Comparison of ENCODE assay signal across 21 cellular contexts in genomic region chr17:48643697-48644012, GRCh38. TPM values are rescaled to one million over a fixed set of nuclear protein-coding genes. Genes with fewer than 3 reads are reported as not detected.
A peak's percentile ranks its signal among the peaks of the same experiment; 100 is the strongest.
DNase-seq lines count a peak whose midpoint lies in the region; ATAC-seq and TF ChIP-seq lines count a peak whose summit lies in the region.
"Had no signal": no experiment of that assay in that cellular context is flagged by ENCODE, and none has a peak within 500 bp of the region (broad histone marks: within the 10 kb centered on the region; RNA-seq: fewer than 3 reads in every experiment).

No MANE protein-coding gene starts in this region.

- H3K4me3 ChIP-seq in Loucy (ENCODE audit: low read length, poor library complexity, severe bottlenecking) (peak overlapping the region; percentile 89), mesendoderm (ENCODE audit: low read length) (no peak overlapping the region), smooth muscle cell (peak overlapping the region; percentile 55), coronary artery (no peak overlapping the region)
- H3K4me3 ChIP-seq: BLaER1 treated with 17β-estradiol and CSF1 and Interleukin-3, amounts not matched to agents 10 nM and 100 nM had no signal

- H4K8ac ChIP-seq in mesendoderm (ENCODE audit: low read depth, low read length): no peak overlapping the region

- H3K18ac ChIP-seq in mesendoderm (ENCODE audit: low read length): no peak overlapping the region

- H3K9me3 ChIP-seq in Loucy (ENCODE audit: insufficient read depth, low read depth, low read length) (no peaks in the 10 kb centered on the region), smooth muscle cell (replicated peaks; ENCODE audit: low read depth) (no peaks in the 10 kb centered on the region)
- H3K9me3 ChIP-seq: Caco-2 had no signal

- H3K4me1 ChIP-seq in Loucy (ENCODE audit: insufficient read depth, low read length, poor library complexity, severe bottlenecking) (peaks cover 70% of the 10 kb centered on the region), mesendoderm (ENCODE audit: control insufficient read depth, low read depth, low read length) (peaks cover 6% of the 10 kb centered on the region), smooth muscle cell (ENCODE audit: low read depth) (peaks cover 7% of the 10 kb centered on the region)

- no peaks in the 10 kb centered on the region for H3K9me2 ChIP-seq in Loucy (replicated peaks; ENCODE audit: low read depth, low read length)

- H3K27ac ChIP-seq in mesendoderm (ENCODE audit: low read depth, low read length) (no peak overlapping the region), smooth muscle cell (ENCODE audit: low read depth) (peak overlapping the region; percentile 92), coronary artery (no peak overlapping the region)
- H3K27ac ChIP-seq: BLaER1 treated with 17β-estradiol and CSF1 and Interleukin-3, amounts not matched to agents 10 nM and 100 nM; HL-60; KMS-11 had no signal

- peaks cover 39% of the 10 kb centered on the region for H4K20me1 ChIP-seq in Loucy (ENCODE audit: insufficient read depth, low read length, poor library complexity, severe bottlenecking)
- peaks cover 4% of the 10 kb centered on the region for H4K20me1 ChIP-seq in smooth muscle cell (ENCODE audit: low read depth)

- peak overlapping the region; percentile 98 for H3K9ac ChIP-seq in Loucy (ENCODE audit: low read depth, low read length, poor library complexity, severe bottlenecking)
- H3K9ac ChIP-seq in mesendoderm (ENCODE audit: low read length): no peak overlapping the region
- peak overlapping the region; percentile 10 for H3K9ac ChIP-seq in smooth muscle cell (ENCODE audit: low read depth)
- H3K9ac ChIP-seq: BLaER1 treated with 17β-estradiol and CSF1 and Interleukin-3, amounts not matched to agents 10 nM and 100 nM; KMS-11 had no signal

- H3K4me2 ChIP-seq in Loucy (ENCODE audit: low read depth, low read length, poor library complexity, severe bottlenecking) (peak overlapping the region; percentile 95), mesendoderm (ENCODE audit: low read length) (no peak overlapping the region), smooth muscle cell (peak overlapping the region; percentile 92)
- H3K4me2 ChIP-seq: BLaER1 treated with 17β-estradiol and CSF1 and Interleukin-3, amounts not matched to agents 10 nM and 100 nM; KMS-11 had no signal

- no peak overlapping the region for H2BK15ac ChIP-seq in mesendoderm (replicated peaks; ENCODE audit: low read depth)

- DNase-seq in GM13977 (ENCODE audit: low spot score) (peak; percentile 9), mesendoderm (no peak), smooth muscle cell (lab: John Stamatoyannopoulos, UW; ENCODE audit: unreplicated experiment) (no peak), coronary artery (ENCODE audit: low spot score) (no peak), NCI-H1105 treated with DMSO at 0.1 percent for 48 hours (lab: John Stamatoyannopoulos, UW) (no peak)
- DNase-seq: CD4-positive, alpha-beta memory T cell; DMS 273 treated with DMSO at 0.1 percent for 48 hours; DMS79 treated with DMSO at 0.1 percent for 48 hours; H9; NCI-H1417 treated with DMSO at 0.1 percent for 48 hours; NCI-H187; NCI-H446; NCI-H526 treated with DMSO at 0.1 percent for 48 hours; Right ventricle myocardium superior had no signal

- H3K79me2 ChIP-seq in Loucy (ENCODE audit: insufficient read depth, low read length) (peaks cover 100% of the 10 kb centered on the region), mesendoderm (ENCODE audit: control insufficient read depth, insufficient read depth, low read length) (peaks cover 1% of the 10 kb centered on the region), smooth muscle cell (ENCODE audit: low read depth) (peaks cover 92% of the 10 kb centered on the region)

- no peak overlapping the region for H2BK120ac ChIP-seq in mesendoderm (ENCODE audit: low read depth, low read length)

- no peaks in the 10 kb centered on the region for H3K36me3 ChIP-seq in Loucy (ENCODE audit: insufficient read depth, low read length)
- H3K36me3 ChIP-seq in mesendoderm (ENCODE audit: control insufficient read depth, insufficient read depth, low read length): no peaks in the 10 kb centered on the region
- no peaks in the 10 kb centered on the region for H3K36me3 ChIP-seq in smooth muscle cell (ENCODE audit: low read depth)
- H3K36me3 ChIP-seq: BLaER1 treated with 17β-estradiol and CSF1 and Interleukin-3, amounts not matched to agents 10 nM and 100 nM had no signal

- in situ Hi-C loops in GM13977 (cut with MboI; ENCODE audit: low pct_unique_long_range_greater_than_20kb, low sequenced_read_pairs, unreplicated experiment): no loop called here

- no peak overlapping the region for H2BK5ac ChIP-seq in mesendoderm (ENCODE audit: low read length)

- no peak overlapping the region for H2AFZ ChIP-seq in Loucy (ENCODE audit: low read length)
- no peak overlapping the region for H2AFZ ChIP-seq in smooth muscle cell (ENCODE audit: low read depth)

- H2AK5ac ChIP-seq in mesendoderm (ENCODE audit: low read length): no peak overlapping the region

- peak overlapping the region; percentile 52 for H3K56ac ChIP-seq in mesendoderm (ENCODE audit: low read length)

- H3F3A ChIP-seq in Loucy (ENCODE audit: low read depth) (no peaks in the 10 kb centered on the region), smooth muscle cell (ENCODE audit: low read depth) (peaks cover 36% of the 10 kb centered on the region)

- peaks cover 32% of the 10 kb centered on the region for H3K27me3 ChIP-seq in Loucy (ENCODE audit: insufficient read depth, low read length, poor library complexity, severe bottlenecking)
- peaks cover 64% of the 10 kb centered on the region for H3K27me3 ChIP-seq in mesendoderm (ENCODE audit: insufficient read depth, low read length, poor library complexity)
- H3K27me3 ChIP-seq in smooth muscle cell (ENCODE audit: low read depth): no peaks in the 10 kb centered on the region

- ATAC-seq in GM21390 (IDR thresholded peaks at IDR 0.05; ENCODE audit: unreplicated experiment): no peak

- no peak overlapping the region for H4K5ac ChIP-seq in mesendoderm (ENCODE audit: low read length)

- TF ChIP-seq CTCF in GM13977 (IDR thresholded peaks at IDR 0.05; ENCODE audit: extremely low read depth, insufficient read depth, missing control alignments) (no peak), Loucy (conservative IDR thresholded peaks at IDR 0.05; ENCODE audit: low read length) (no peak), smooth muscle cell (IDR thresholded peaks at IDR 0.05; ENCODE audit: borderline replicate concordance, insufficient read depth, poor library complexity, severe bottlenecking) (no peak), coronary artery (IDR thresholded peaks at IDR 0.05) (no peak)

- no peak overlapping the region for H3K4ac ChIP-seq in mesendoderm (ENCODE audit: low read depth, low read length)

- H3K23ac ChIP-seq in mesendoderm (ENCODE audit: low read length): no peak overlapping the region

- H3K79me1 ChIP-seq in mesendoderm (ENCODE audit: low read length): no peaks in the 10 kb centered on the region

RNA-seq across cellular contexts. Expression of gene HOXB9, which starts 17.5 kb away (rescaled TPM):
- polyA plus RNA-seq in mesendoderm (2013, experiment 1 of 2): 0.17 TPM
- 0.10 TPM for polyA plus RNA-seq in mesendoderm (2013, experiment 2 of 2)
- total RNA-seq in smooth muscle cell: 24.3 and 25.8 TPM in 2 replicates
- polyA plus RNA-seq in smooth muscle cell: 6.9 and 13.8 TPM in 2 replicates
- total RNA-seq: CD4-positive, alpha-beta memory T cell; H9; Right ventricle myocardium superior had no signal
- polyA plus RNA-seq: CD4-positive, alpha-beta memory T cell had no signal

RNA-seq across cellular contexts. Expression of gene HOXB8, which starts 28.6 kb away (rescaled TPM):
- not detected for polyA plus RNA-seq in mesendoderm (2013, experiment 1 of 2)
- polyA plus RNA-seq in mesendoderm (2013, experiment 2 of 2): not detected
- total RNA-seq in smooth muscle cell: 2.0 and 3.8 TPM in 2 replicates
- 0.15 and 0.94 TPM in 2 replicates for polyA plus RNA-seq in smooth muscle cell
- total RNA-seq: CD4-positive, alpha-beta memory T cell; H9; Right ventricle myocardium superior had no signal
- polyA plus RNA-seq: CD4-positive, alpha-beta memory T cell had no signal

RNA-seq across cellular contexts. Expression of gene HOXB7, which starts 32.8 kb away (rescaled TPM):
- polyA plus RNA-seq in mesendoderm (2013, experiment 1 of 2): not detected
- polyA plus RNA-seq in mesendoderm (2013, experiment 2 of 2): 0.04 TPM
- 13.7 and 16.1 TPM in 2 replicates for total RNA-seq in smooth muscle cell
- polyA plus RNA-seq in smooth muscle cell: 29.7 and 33.4 TPM in 2 replicates
- total RNA-seq: H9 had no signal

RNA-seq across cellular contexts. Expression of gene HOXB6, which starts 38.9 kb away (rescaled TPM):
- polyA plus RNA-seq in mesendoderm (2013, experiment 1 of 2): not detected
- not detected for polyA plus RNA-seq in mesendoderm (2013, experiment 2 of 2)
- 6.3 and 7.2 TPM in 2 replicates for total RNA-seq in smooth muscle cell
- 9.3 and 10.3 TPM in 2 replicates for polyA plus RNA-seq in smooth muscle cell
- total RNA-seq: H9 had no signal
- polyA plus RNA-seq: CD4-positive, alpha-beta memory T cell had no signal

RNA-seq across cellular contexts. Expression of gene HOXB5, which starts 50.1 kb away (rescaled TPM):
- not detected for polyA plus RNA-seq in mesendoderm (2013, experiment 1 of 2)
- not detected for polyA plus RNA-seq in mesendoderm (2013, experiment 2 of 2)
- total RNA-seq in smooth muscle cell: 0.49 and 0.94 TPM in 2 replicates
- polyA plus RNA-seq in smooth muscle cell: 1.4 and 1.8 TPM in 2 replicates
- total RNA-seq: Caco-2; CD4-positive, alpha-beta memory T cell; H9; SK-MEL-5 had no signal
- polyA plus RNA-seq: CD4-positive, alpha-beta memory T cell had no signal

Comparison
In these comparisons a context has a peak if more than half of its experiments do, and no peak if none do; other contexts are left out.
1. H3K4me3 ChIP-seq: peak in Loucy (single experiment) and smooth muscle cell (single experiment); none in mesendoderm (single experiment) and coronary artery (single experiment).